ENCODE assay signal across 8 cellular contexts in genomic region chr2:240557808-240558207, GRCh38. TPM values are rescaled to one million over a fixed set of nuclear protein-coding genes. Genes with fewer than 3 reads are reported as not detected.
DNase-seq lines count a peak whose midpoint lies in the region; ATAC-seq and TF ChIP-seq lines count a peak whose summit lies in the region.

TSS of gene ANKMY1 (minus strand) at chr2:240557988. CDS start at chr2:240557335, 653 bp downstream.

- TF ChIP-seq POLR2A in esophagus muscularis mucosa (IDR thresholded peaks at IDR 0.05; ENCODE audit: low read depth): no peak

- no peak for TF ChIP-seq EP300 in esophagus muscularis mucosa (IDR thresholded peaks at IDR 0.05)

- H3K27ac ChIP-seq in esophagus muscularis mucosa (replicated peaks in 1 of 4) (no peak within 1 kb of the TSS), stomach smooth muscle (ENCODE audit: low read length) (no peak within 1 kb of the TSS)

- 40% methylated on average over 2 of the region's 47 CpGs for WGBS in esophagus muscularis mucosa

- no peak for ATAC-seq in GM21447 (IDR thresholded peaks at IDR 0.05; ENCODE audit: unreplicated experiment)

- H3K4me1 ChIP-seq in esophagus muscularis mucosa (peaks cover 46 to 51% (median 48%) of the 10 kb centered on the region in 4 donors), stomach smooth muscle (ENCODE audit: control insufficient read depth, insufficient read depth, low read length) (peaks cover 30% of the 10 kb centered on the region)

- H3K36me3 ChIP-seq in esophagus muscularis mucosa: peaks cover 0 to 16% (median 1%) of the 10 kb centered on the region in 4 donors
- no peaks in the 10 kb centered on the region for H3K36me3 ChIP-seq in stomach smooth muscle (ENCODE audit: control insufficient read depth in 2 of 2, insufficient read depth in 2 of 2, low read length in 2 of 2)

- H3K9ac ChIP-seq in stomach smooth muscle (ENCODE audit: low read length in 2 of 2): no peak within 1 kb of the TSS

- H3K27me3 ChIP-seq in esophagus muscularis mucosa (peaks cover 0 to 19% (median 0%) of the 10 kb centered on the region in 4 donors), stomach smooth muscle (ENCODE audit: control insufficient read depth in 1 of 2, insufficient read depth in 2 of 2, low read length in 2 of 2) (peaks cover 10 to 11% of the 10 kb centered on the region in 2 donors)

- DNase-seq in AG20443 (ENCODE audit: low spot score) (peak; percentile 96), NCI-H1048 (lab: John Stamatoyannopoulos, UW) (peak; percentile 68), activated T-cell treated with anti-CD3 and anti-CD28 coated beads for 48 hours (ENCODE audit: low read depth) (peak; percentile 73), esophagus muscularis mucosa (ENCODE audit: extremely low spot score) (no peak), mucosa of gallbladder (ENCODE audit: low spot score) (peak; percentile 50), GM19240 (ENCODE audit: insufficient read length, low spot score) (no peak)

- H3K4me3 ChIP-seq in esophagus muscularis mucosa: peak within 1 kb of the TSS; percentile 53 to 62 (median 58)
- H3K4me3 ChIP-seq in stomach smooth muscle (ENCODE audit: low read length in 2 of 2): peak within 1 kb of the TSS; percentile 27 to 62

- TF ChIP-seq CTCF in esophagus muscularis mucosa (IDR thresholded peaks at IDR 0.05): no peak

- H3K9me3 ChIP-seq in esophagus muscularis mucosa (no peaks in the 10 kb centered on the region), stomach smooth muscle (ENCODE audit: control insufficient read depth in 2 of 2, low read length in 2 of 2) (no peaks in the 10 kb centered on the region)

- intact Hi-C loops in esophagus muscularis mucosa (cut with DNase I): loop anchor here (5.0 kb wide), 1 partner anchor 34 kb away; no protein-coding TSS in a partner anchor

RNA-seq across cellular contexts. Expression of gene ANKMY1, which starts in this region (rescaled TPM):
- total RNA-seq in esophagus muscularis mucosa (10 to 100 TPM in 2 of 4 donors, 1 to 10 TPM in 2; 9.1 to 10.9 (median 10.2) TPM), mucosa of gallbladder (25.6 TPM)

Comparison
In these comparisons a context has a peak if more than half of its experiments do, and no peak if none do; other contexts are left out.
1. DNase-seq: peak in AG20443 (single experiment), NCI-H1048 (single experiment), activated T-cell treated with anti-CD3 and anti-CD28 coated beads for 48 hours (single experiment) and mucosa of gallbladder (single experiment); none in esophagus muscularis mucosa (single experiment) and GM19240 (single experiment).